Comparison of ENCODE assay signal across 21 cellular contexts in genomic region chr9:81798606-81799005, GRCh38.
"Had no signal": no experiment of that assay in that cellular context is flagged by ENCODE, and none has a peak within 500 bp of the region (broad histone marks: within the 10 kb centered on the region; RNA-seq: fewer than 3 reads in every experiment).

No MANE protein-coding gene starts in this region.

- H3K4me3 ChIP-seq: adrenal gland, colonic mucosa, mucosa of descending colon, pancreas, sigmoid colon, spleen had no signal

- H3K36me3 Mint-ChIP-seq: activated naive CD4-positive, alpha-beta T cell treated with anti-CD3 and anti-CD28 coated beads, Interleukin-2, amount 50 U/mL, for 24 hours; brain; memory B cell; naive thymus-derived CD4-positive, alpha-beta T cell; stimulated activated naive B cell treated with anti-CD40 and anti-IgM and Interleukin-4, amounts not matched to agents 10 μg/mL and 1 μg/mL and 100 μg/mL, for 72 hours had no signal

- H3K36me3 ChIP-seq: adrenal gland, colonic mucosa, pancreas, sigmoid colon, spleen had no signal

- H3K4me1 ChIP-seq: adrenal gland, colonic mucosa, pancreas, spleen had no signal

- H3K27me3 Mint-ChIP-seq: activated naive CD4-positive, alpha-beta T cell treated with anti-CD3 and anti-CD28 coated beads, Interleukin-2, amount 50 U/mL, for 24 hours; memory B cell; stimulated activated naive B cell treated with anti-CD40 and anti-IgM and Interleukin-4, amounts not matched to agents 10 μg/mL and 1 μg/mL and 100 μg/mL, for 72 hours; T-helper 17 cell had no signal

- H3K9me3 ChIP-seq: adrenal gland, colonic mucosa, mucosa of descending colon, pancreas, sigmoid colon, spleen had no signal

- ATAC-seq: activated T-cell treated with anti-CD3 and anti-CD28 coated beads, Interleukin-2, amount 50 U/mL, for 72 hours; mucosa of descending colon; naive thymus-derived CD4-positive, alpha-beta T cell; pancreas; stimulated activated naive B cell treated with anti-CD40 and anti-IgM and Interleukin-4, amounts not matched to agents 10 μg/mL and 1 μg/mL and 100 μg/mL, for 72 hours; T-helper 17 cell had no signal

- DNase-seq: activated CD4-positive, alpha-beta T cell treated with anti-CD3 and anti-CD28 coated beads, Interleukin-2, amount 50 U/mL, for 4 hours; activated CD4-positive, CD25-positive, alpha-beta regulatory T cell treated with anti-CD3 and anti-CD28 coated beads, Interleukin-2, amount 50 U/mL, for 72 hours; activated effector memory CD4-positive, alpha-beta T cell treated with anti-CD3 and anti-CD28 coated beads, Interleukin-2, amount 50 U/mL, for 16 hours; activated T-cell treated with anti-CD3 and anti-CD28 coated beads, Interleukin-2, amount 50 U/mL, for 72 hours; adrenal gland; central memory CD4-positive, alpha-beta T cell; colonic mucosa; foreskin fibroblast; hippocampal formation; islet precursor cell; mucosa of descending colon; naive thymus-derived CD4-positive, alpha-beta T cell; pancreas; sigmoid colon; spleen; stimulated activated naive B cell treated with anti-CD40 and anti-IgM and Interleukin-4, amounts not matched to agents 10 μg/mL and 1 μg/mL and 100 μg/mL, for 72 hours; T-helper 17 cell had no signal

- H3K4me3 Mint-ChIP-seq: activated naive CD4-positive, alpha-beta T cell treated with anti-CD3 and anti-CD28 coated beads, Interleukin-2, amount 50 U/mL, for 24 hours; activated T-cell treated with anti-CD3 and anti-CD28 coated beads, Interleukin-2, amount 50 U/mL, for 72 hours; brain; memory B cell; naive thymus-derived CD4-positive, alpha-beta T cell; stimulated activated naive B cell treated with anti-CD40 and anti-IgM and Interleukin-4, amounts not matched to agents 10 μg/mL and 1 μg/mL and 100 μg/mL, for 72 hours; T-helper 17 cell had no signal

- H3K9me3 Mint-ChIP-seq: activated naive CD4-positive, alpha-beta T cell treated with anti-CD3 and anti-CD28 coated beads, Interleukin-2, amount 50 U/mL, for 24 hours; memory B cell; stimulated activated naive B cell treated with anti-CD40 and anti-IgM and Interleukin-4, amounts not matched to agents 10 μg/mL and 1 μg/mL and 100 μg/mL, for 72 hours had no signal

- H3K27ac ChIP-seq: adrenal gland, colonic mucosa, pancreas, sigmoid colon, spleen, VCaP had no signal

- FAIRE-seq: pancreas had no signal

- H3K4me1 Mint-ChIP-seq: activated naive CD4-positive, alpha-beta T cell treated with anti-CD3 and anti-CD28 coated beads, Interleukin-2, amount 50 U/mL, for 24 hours; brain; memory B cell; naive thymus-derived CD4-positive, alpha-beta T cell; stimulated activated naive B cell treated with anti-CD40 and anti-IgM and Interleukin-4, amounts not matched to agents 10 μg/mL and 1 μg/mL and 100 μg/mL, for 72 hours; T-helper 17 cell had no signal

- H3K27ac Mint-ChIP-seq: activated naive CD4-positive, alpha-beta T cell treated with anti-CD3 and anti-CD28 coated beads, Interleukin-2, amount 50 U/mL, for 24 hours; activated T-cell treated with anti-CD3 and anti-CD28 coated beads, Interleukin-2, amount 50 U/mL, for 72 hours; brain; memory B cell; naive thymus-derived CD4-positive, alpha-beta T cell; stimulated activated naive B cell treated with anti-CD40 and anti-IgM and Interleukin-4, amounts not matched to agents 10 μg/mL and 1 μg/mL and 100 μg/mL, for 72 hours; T-helper 17 cell had no signal

- H3K27me3 ChIP-seq: adrenal gland, colonic mucosa, pancreas, sigmoid colon, spleen had no signal
